Comparison of ENCODE assay signal across 16 cellular contexts in genomic region chr1:226714148-226714547, GRCh38. TPM values are rescaled to one million over a fixed set of nuclear protein-coding genes. Genes with fewer than 3 reads are reported as not detected.
DNase-seq lines count a peak whose midpoint lies in the region; ATAC-seq, FAIRE-seq and TF ChIP-seq lines count a peak whose summit lies in the region.
"Had no signal": no experiment of that assay in that cellular context is flagged by ENCODE, and none has a peak within 500 bp of the region (broad histone marks: within the 10 kb centered on the region; RNA-seq: fewer than 3 reads in every experiment).

No MANE protein-coding gene starts in this region.

- peaks cover 47% of the 10 kb centered on the region for H3K36me3 Mint-ChIP-seq in activated T-helper 1 cell treated with anti-CD3 and anti-CD28 coated beads, Interleukin-12 subunit alpha, Interleukin-12 subunit beta, Interleukin-2, Interleukin-4 antibody, amounts not matched to agents 30 ng/mL and 10 ng/mL and 1 ng/mL, durations not matched to agents 14 hours and 24 hours and 36 hours (ENCODE audit: low read depth)
- H3K36me3 Mint-ChIP-seq in neural progenitor cell = peaks cover 9% of the 10 kb centered on the region

- H3K36me3 ChIP-seq in BLaER1 (peaks cover 12% of the 10 kb centered on the region), keratinocyte (ENCODE audit: control insufficient read depth in 2 of 2, extremely low read depth in 1 of 2, insufficient read depth in 2 of 2, low read length in 2 of 2) (peaks cover 0 to 2% of the 10 kb centered on the region in 2 experiments), gastroesophageal sphincter (peaks cover 0 to 4% of the 10 kb centered on the region in 2 donors), neural progenitor cell (no peaks in the 10 kb centered on the region)

- H3K4me3 Mint-ChIP-seq in activated T-helper 1 cell treated with anti-CD3 and anti-CD28 coated beads, Interleukin-12 subunit alpha, Interleukin-12 subunit beta, Interleukin-2, Interleukin-4 antibody, amounts not matched to agents 30 ng/mL and 10 ng/mL and 1 ng/mL, durations not matched to agents 14 hours and 24 hours and 36 hours = no peak overlapping the region
- no peak overlapping the region for H3K4me3 Mint-ChIP-seq in neural progenitor cell
- H3K4me3 Mint-ChIP-seq: activated T-cell treated with anti-CD3 and anti-CD28 coated beads, Interleukin-2, amount 50 U/mL, for 4 hours had no signal

- no peak for TF ChIP-seq EP300 in gastroesophageal sphincter (IDR thresholded peaks at IDR 0.05)

- H3K9ac ChIP-seq in BLaER1 (no peak overlapping the region), keratinocyte (ENCODE audit: control insufficient read depth, extremely low read depth, insufficient read depth, low read length) (no peak overlapping the region), neural progenitor cell (no peak overlapping the region)

- H3K4me1 ChIP-seq in BLaER1 (peaks cover 99% of the 10 kb centered on the region), keratinocyte (ENCODE audit: control insufficient read depth, extremely low read depth, insufficient read depth, low read length) (peaks cover 18% of the 10 kb centered on the region), gastroesophageal sphincter (peaks cover 7 to 99% (median 37%) of the 10 kb centered on the region in 3 donors), neural progenitor cell (no peaks in the 10 kb centered on the region)

- TF ChIP-seq CTCF in keratinocyte (optimal IDR thresholded peaks at IDR 0.05 in 1 of 3, IDR thresholded peaks at IDR 0.05 in 1 of 3, conservative IDR thresholded peaks at IDR 0.05 in 1 of 3; ENCODE audit: extremely low read depth in 1 of 3, insufficient read depth in 2 of 3, low read length in 3 of 3) (no peak), gastroesophageal sphincter (IDR thresholded peaks at IDR 0.05) (no peak), neural progenitor cell (IDR thresholded peaks at IDR 0.05) (no peak)

- H3K9me1 ChIP-seq in keratinocyte (ENCODE audit: control insufficient read depth, extremely low read depth, insufficient read depth, low read length) = peaks cover 3% of the 10 kb centered on the region

- peak overlapping the region; percentile 11 for H3K27ac Mint-ChIP-seq in activated T-helper 1 cell treated with anti-CD3 and anti-CD28 coated beads, Interleukin-12 subunit alpha, Interleukin-12 subunit beta, Interleukin-2, Interleukin-4 antibody, amounts not matched to agents 30 ng/mL and 10 ng/mL and 1 ng/mL, durations not matched to agents 14 hours and 24 hours and 36 hours
- no peak overlapping the region for H3K27ac Mint-ChIP-seq in neural progenitor cell

- FAIRE-seq in keratinocyte (lab: Jason Lieb, UNC) = peak; percentile 87

- peak overlapping the region; percentile 96 for H3K4me2 ChIP-seq in BLaER1
- no peak overlapping the region for H3K4me2 ChIP-seq in keratinocyte (ENCODE audit: control insufficient read depth, extremely low read depth, insufficient read depth, low read depth, low read length)
- H3K4me2 ChIP-seq in neural progenitor cell = no peak overlapping the region

- H3K4me3 ChIP-seq in BLaER1 = no peak overlapping the region
- no peak overlapping the region for H3K4me3 ChIP-seq in keratinocyte (ENCODE audit: control insufficient read depth in 2 of 3, extremely low read depth in 1 of 3, insufficient read depth in 2 of 3, low read depth in 1 of 3, low read length in 3 of 3)
- H3K4me3 ChIP-seq in gastroesophageal sphincter = no peak overlapping the region
- no peak overlapping the region for H3K4me3 ChIP-seq in neural progenitor cell
- H3K4me3 ChIP-seq: body of pancreas had no signal

- H3K79me2 ChIP-seq in keratinocyte (ENCODE audit: control insufficient read depth, insufficient read depth, low read length) (peaks cover 3% of the 10 kb centered on the region), neural progenitor cell (ENCODE audit: low read depth) (no peaks in the 10 kb centered on the region)

- H3K27me3 ChIP-seq in BLaER1 = no peaks in the 10 kb centered on the region
- H3K27me3 ChIP-seq in keratinocyte (ENCODE audit: control insufficient read depth, extremely low read depth, insufficient read depth, low read length) = no peaks in the 10 kb centered on the region
- H3K27me3 ChIP-seq in gastroesophageal sphincter = no peaks in the 10 kb centered on the region
- H3K27me3 ChIP-seq in neural progenitor cell = no peaks in the 10 kb centered on the region
- H3K27me3 ChIP-seq: body of pancreas had no signal

- no peaks in the 10 kb centered on the region for H3F3A ChIP-seq in neural progenitor cell (ENCODE audit: low read depth)

- intact Hi-C loops in activated T-helper 1 cell treated with anti-CD3 and anti-CD28 coated beads, Interleukin-12 subunit alpha, Interleukin-12 subunit beta, Interleukin-2, Interleukin-4 antibody, amounts not matched to agents 30 ng/mL and 10 ng/mL and 1 ng/mL, durations not matched to agents 14 hours and 24 hours and 36 hours (cut with micrococcal nuclease) = loop anchor here (5.0 kb wide), 1 partner anchor 223 kb away; no protein-coding TSS in a partner anchor

- peaks cover 84% of the 10 kb centered on the region for H3K4me1 Mint-ChIP-seq in activated T-helper 1 cell treated with anti-CD3 and anti-CD28 coated beads, Interleukin-12 subunit alpha, Interleukin-12 subunit beta, Interleukin-2, Interleukin-4 antibody, amounts not matched to agents 30 ng/mL and 10 ng/mL and 1 ng/mL, durations not matched to agents 14 hours and 24 hours and 36 hours (ENCODE audit: low read depth)
- H3K4me1 Mint-ChIP-seq in neural progenitor cell = peaks cover 25% of the 10 kb centered on the region

- DNase-seq in ELR (ENCODE audit: low read depth) (peak; percentile 22), keratinocyte (ENCODE audit: low read depth, low spot score) (peak; percentile 68), neural progenitor cell (ENCODE audit: low spot score) (no peak)
- no peak for DNase-seq in activated T-helper 1 cell treated with anti-CD3 and anti-CD28 coated beads, Interleukin-12 subunit alpha, Interleukin-12 subunit beta, Interleukin-2, Interleukin-4 antibody, amounts not matched to agents 30 ng/mL and 10 ng/mL and 1 ng/mL, durations not matched to agents 14 hours and 24 hours and 36 hours (ENCODE audit: low spot score)
- DNase-seq: activated T-cell treated with anti-CD3 and anti-CD28 coated beads, Interleukin-2, amount 50 U/mL, for 4 hours; body of pancreas; effector CD4-positive, alpha-beta T cell; GDM1; NCI-H2081 treated with DMSO at 0.1 percent for 48 hours; SHP77 treated with DMSO at 0.1 percent for 48 hours; stimulated activated CD8-positive, alpha-beta memory T cell treated with anti-CD3 and anti-CD28 coated beads, Interleukin-4, amount 100 ng/mL, for 48 hours had no signal

- peaks cover 1% of the 10 kb centered on the region for H3K27me3 Mint-ChIP-seq in activated T-helper 1 cell treated with anti-CD3 and anti-CD28 coated beads, Interleukin-12 subunit alpha, Interleukin-12 subunit beta, Interleukin-2, Interleukin-4 antibody, amounts not matched to agents 30 ng/mL and 10 ng/mL and 1 ng/mL, durations not matched to agents 14 hours and 24 hours and 36 hours (ENCODE audit: insufficient read depth)
- peaks cover 4% of the 10 kb centered on the region for H3K27me3 Mint-ChIP-seq in neural progenitor cell (ENCODE audit: insufficient read depth, low read depth)

- dilution Hi-C loops in keratinocyte (cut with MboI; ENCODE audit: extremely low pct_ligation_motif_present, low sequenced_read_pairs) = no loop called here

- H3K9me3 Mint-ChIP-seq in activated T-helper 1 cell treated with anti-CD3 and anti-CD28 coated beads, Interleukin-12 subunit alpha, Interleukin-12 subunit beta, Interleukin-2, Interleukin-4 antibody, amounts not matched to agents 30 ng/mL and 10 ng/mL and 1 ng/mL, durations not matched to agents 14 hours and 24 hours and 36 hours = peaks cover 16% of the 10 kb centered on the region
- peaks cover 2% of the 10 kb centered on the region for H3K9me3 Mint-ChIP-seq in neural progenitor cell

- peak overlapping the region; percentile 85 for H3K27ac ChIP-seq in BLaER1
- H3K27ac ChIP-seq in keratinocyte (ENCODE audit: control insufficient read depth, insufficient read depth, low read length) = no peak overlapping the region
- peak overlapping the region in 1 of 4 donors; percentile 95 for H3K27ac ChIP-seq in gastroesophageal sphincter
- H3K27ac ChIP-seq in neural progenitor cell = no peak overlapping the region
- H3K27ac ChIP-seq: body of pancreas, C4-2B had no signal

- ATAC-seq in GM18517 (IDR thresholded peaks at IDR 0.05; ENCODE audit: unreplicated experiment) (no peak), gastroesophageal sphincter (no peak), GM18858 (IDR thresholded peaks at IDR 0.05; ENCODE audit: unreplicated experiment) (no peak)
- ATAC-seq: body of pancreas had no signal

- H4K20me1 ChIP-seq in BLaER1 (peaks cover 29% of the 10 kb centered on the region), keratinocyte (ENCODE audit: control insufficient read depth, extremely low read depth, insufficient read depth, low read length) (no peaks in the 10 kb centered on the region), neural progenitor cell (ENCODE audit: low read depth) (no peaks in the 10 kb centered on the region)

- H3K9me3 ChIP-seq in BLaER1 (no peaks in the 10 kb centered on the region), keratinocyte (ENCODE audit: control insufficient read depth, low read depth, low read length) (peaks cover 6% of the 10 kb centered on the region), gastroesophageal sphincter (no peaks in the 10 kb centered on the region), neural progenitor cell (ENCODE audit: low read depth) (no peaks in the 10 kb centered on the region)
- H3K9me3 ChIP-seq: body of pancreas had no signal

- H2AFZ ChIP-seq in keratinocyte (ENCODE audit: control insufficient read depth, low read length) (no peak overlapping the region), neural progenitor cell (replicated peaks) (no peak overlapping the region)

- no peak for TF ChIP-seq POLR2A in gastroesophageal sphincter (IDR thresholded peaks at IDR 0.05)

RNA-seq across cellular contexts. Expression of gene ITPKB, which starts 24.9 kb away (rescaled TPM):
- 38.3 and 38.5 TPM in 2 replicates for total RNA-seq in activated T-helper 1 cell treated with anti-CD3 and anti-CD28 coated beads, Interleukin-12 subunit alpha, Interleukin-12 subunit beta, Interleukin-2, Interleukin-4 antibody, amounts not matched to agents 30 ng/mL and 10 ng/mL and 1 ng/mL, durations not matched to agents 14 hours and 24 hours and 36 hours
- 3.2 to 4.9 TPM (median 3.2 TPM) in 3 replicates for polyA plus RNA-seq in keratinocyte
- polyA plus RNA-seq in keratinocyte (2011; ENCODE audit: low read depth) = 1.3 TPM
- 2.5 and 2.7 TPM in 2 replicates for polyA plus RNA-seq in keratinocyte (2011; cell fraction: cytosol; rRNA removed)
- 7.0 and 7.4 TPM in 2 replicates for polyA plus RNA-seq in keratinocyte (2011; cell fraction: nucleus; rRNA removed)
- 3.0 and 7.0 TPM in 2 replicates for polyA plus RNA-seq in keratinocyte (2012; ENCODE audit: low replicate concordance)
- polyA minus RNA-seq in keratinocyte = 8.8 to 18.0 TPM (median 9.0 TPM) in 3 replicates
- polyA minus RNA-seq in keratinocyte (2011; cell fraction: cytosol; rRNA and poly(A)+ RNA removed) = 10.7 TPM
- 11.0 and 15.0 TPM in 2 replicates for polyA minus RNA-seq in keratinocyte (2011; cell fraction: nucleus; rRNA and poly(A)+ RNA removed)
- total RNA-seq in gastroesophageal sphincter (100 to 1,000 TPM in 1 of 4 donors, 10 to 100 TPM in 3; 75.0 to 184 (median 94.2) TPM), neural progenitor cell (ENCODE audit: low replicate concordance) (1.6 and 4.5 TPM in 2 replicates)

Comparison
In these comparisons a context has a peak if more than half of its experiments do, and no peak if none do; other contexts are left out.
1. DNase-seq: peak in ELR (single experiment) and keratinocyte (single experiment); none in activated T-helper 1 cell treated with anti-CD3 and anti-CD28 coated beads, Interleukin-12 subunit alpha, Interleukin-12 subunit beta, Interleukin-2, Interleukin-4 antibody, amounts not matched to agents 30 ng/mL and 10 ng/mL and 1 ng/mL, durations not matched to agents 14 hours and 24 hours and 36 hours (single experiment) and neural progenitor cell (single experiment).